ENCODE assay signal across 8 cellular contexts in genomic region chr1:65958561-65959350, GRCh38.
DNase-seq lines count a peak whose midpoint lies in the region; ATAC-seq lines count a peak whose summit lies in the region.

No MANE protein-coding gene starts in this region.

- peak; percentile 74 for ATAC-seq in GM19463 (IDR thresholded peaks at IDR 0.05; ENCODE audit: unreplicated experiment)

- peak; percentile 49 for DNase-seq in SKM-1 treated with dmso at 0.1 percent for 144 hours (lab: John Stamatoyannopoulos, UW; ENCODE audit: unreplicated experiment)
- DNase-seq in SKM-1 (lab: John Stamatoyannopoulos, UW; ENCODE audit: unreplicated experiment): no peak
- DNase-seq in Kasumi-1 (lab: John Stamatoyannopoulos, UW): peak; percentile 59 to 63
- peak; percentile 4 to 40 for DNase-seq in SHP77 (lab: John Stamatoyannopoulos, UW)
- DNase-seq in effector CD4-positive, alpha-beta T cell: peak; percentile 10
- peak; percentile 78 for DNase-seq in middle frontal gyrus (ENCODE audit: extremely low spot score, low spot score)
- DNase-seq in effector CD8-positive, alpha-beta T cell (lab: John Stamatoyannopoulos, UW): no peak

Comparison
In these comparisons a context has a peak if more than half of its experiments do, and no peak if none do; other contexts are left out.
1. DNase-seq: peak in SKM-1 treated with dmso at 0.1 percent for 144 hours (single experiment), Kasumi-1 (2 of 2), SHP77 (2 of 2), effector CD4-positive, alpha-beta T cell (single experiment) and middle frontal gyrus (single experiment); none in SKM-1 (single experiment) and effector CD8-positive, alpha-beta T cell (single experiment).